In genomic region chr9:96202971-96203780, GRCh38 we compare ENCODE assay signal across 18 cellular contexts.
"Had no signal": no experiment of that assay in that cellular context is flagged by ENCODE, and none has a peak within 500 bp of the region (broad histone marks: within the 10 kb centered on the region; RNA-seq: fewer than 3 reads in every experiment).

No MANE protein-coding gene starts in this region.

- H3K27me3 Mint-ChIP-seq: stimulated activated memory B cell treated with anti-CD40 and anti-IgM and Interleukin-4, amounts not matched to agents 10 μg/mL and 1 μg/mL and 100 μg/mL, for 72 hours had no signal

- H3K79me2 ChIP-seq: parathyroid adenoma had no signal

- ATAC-seq: left cardiac atrium; stimulated activated memory B cell treated with anti-CD40 and anti-IgM and Interleukin-4, amounts not matched to agents 10 μg/mL and 1 μg/mL and 100 μg/mL, for 72 hours had no signal

- H3K4me1 ChIP-seq: lower lobe of right lung, parathyroid adenoma, sigmoid colon, testis, upper lobe of left lung had no signal

- H3K4me3 ChIP-seq: gastroesophageal sphincter, lower lobe of right lung, sigmoid colon, testis, upper lobe of left lung had no signal

- H3K36me3 Mint-ChIP-seq: stimulated activated memory B cell treated with anti-CD40 and anti-IgM and Interleukin-4, amounts not matched to agents 10 μg/mL and 1 μg/mL and 100 μg/mL, for 72 hours had no signal

- DNase-seq: activated CD4-positive, alpha-beta T cell treated with anti-CD3 and anti-CD28 coated beads for 1 hour; activated CD8-positive, alpha-beta memory T cell treated with anti-CD3 and anti-CD28 coated beads for 24 hours; activated CD8-positive, alpha-beta memory T cell treated with anti-CD3 and anti-CD28 coated beads, Interleukin-2, amount 50 U/mL, for 48 hours; activated effector memory CD4-positive, alpha-beta T cell treated with Interleukin-2 at 50 U/mL for 16 hours; activated naive CD4-positive, alpha-beta T cell treated with anti-CD3 and anti-CD28 coated beads, Interleukin-2, amount 50 U/mL, for 16 hours; activated T-cell treated with anti-CD3 and anti-CD28 coated beads, Interleukin-2, amount 50 U/mL, for 48 hours; aorta; cortex of kidney; left cardiac atrium; lower lobe of right lung; stimulated activated CD4-positive, alpha-beta T cell treated with anti-CD3 and anti-CD28 coated beads, Interleukin-4, amount 100 ng/mL, for 4 hours; testis; WERI-Rb-1 had no signal

- H2AFZ ChIP-seq: parathyroid adenoma had no signal

- H3K36me3 ChIP-seq: gastroesophageal sphincter, lower lobe of right lung, sigmoid colon, upper lobe of left lung, WERI-Rb-1 had no signal

- H3K27me3 ChIP-seq: gastroesophageal sphincter, sigmoid colon, testis, upper lobe of left lung had no signal

- H3K4me3 Mint-ChIP-seq: stimulated activated memory B cell treated with anti-CD40 and anti-IgM and Interleukin-4, amounts not matched to agents 10 μg/mL and 1 μg/mL and 100 μg/mL, for 72 hours had no signal

- H3K27ac Mint-ChIP-seq: stimulated activated memory B cell treated with anti-CD40 and anti-IgM and Interleukin-4, amounts not matched to agents 10 μg/mL and 1 μg/mL and 100 μg/mL, for 72 hours had no signal

- H3K27ac ChIP-seq: gastroesophageal sphincter, lower lobe of right lung, parathyroid adenoma, sigmoid colon, testis, upper lobe of left lung, WERI-Rb-1 had no signal

- H3K4me1 Mint-ChIP-seq: stimulated activated memory B cell treated with anti-CD40 and anti-IgM and Interleukin-4, amounts not matched to agents 10 μg/mL and 1 μg/mL and 100 μg/mL, for 72 hours had no signal

- H3K9me3 ChIP-seq: lower lobe of right lung, sigmoid colon, testis, upper lobe of left lung had no signal
